Comparison of ENCODE assay signal across 12 cellular contexts in the genomic region with DNA sequence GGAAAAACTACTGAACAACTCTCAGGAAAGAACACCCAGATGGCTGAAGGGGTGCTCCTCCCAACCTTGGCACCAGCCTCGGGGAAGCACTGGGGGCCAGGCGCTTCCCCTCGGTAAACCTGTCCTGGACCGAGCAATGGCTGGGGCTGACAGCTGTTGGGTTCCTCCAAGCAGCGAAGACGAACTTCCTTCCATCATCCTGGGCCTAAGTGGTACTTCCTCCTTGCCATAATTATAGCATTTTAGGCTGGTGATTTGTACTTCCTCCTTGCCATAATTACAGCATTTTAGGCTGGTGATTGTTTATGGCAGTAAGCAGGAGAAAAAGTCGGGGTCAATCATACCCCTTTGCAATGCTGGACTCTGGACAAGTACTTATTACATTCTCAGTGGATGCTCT.
DNase-seq lines count a peak whose midpoint lies in the region; ATAC-seq, FAIRE-seq and TF ChIP-seq lines count a peak whose summit lies in the region.
"Had no signal": no experiment of that assay in that cellular context is flagged by ENCODE, and none has a peak within 500 bp of the region (broad histone marks: within the 10 kb centered on the region; RNA-seq: fewer than 3 reads in every experiment).

No MANE protein-coding gene starts in this region.

- no peak for ATAC-seq in activated CD4-positive, CD25-positive, alpha-beta regulatory T cell treated with anti-CD3 and anti-CD28 coated beads, Interleukin-2, amount 50 U/mL, for 24 hours
- ATAC-seq: PC-3 had no signal

- DNase-seq in T-helper 2 cell treated with Interferon-gamma antibody and Interleukin-4, amounts not matched to agents 5 μg/mL and 100 μg/mL, for 36 hours (ENCODE audit: low spot score): no peak
- DNase-seq in T-helper 2 cell (no peak), NOMO-1 (lab: John Stamatoyannopoulos, UW; ENCODE audit: unreplicated experiment in 2 of 2) (peak; percentile 90 to 92), H1 (ENCODE audit: low read depth in 1 of 2, low spot score in 2 of 2) (no peak), sigmoid colon (no peak), DMS79 (lab: John Stamatoyannopoulos, UW) (no peak)
- DNase-seq in stimulated activated naive CD4-positive, alpha-beta T cell (lab: John Stamatoyannopoulos, UW): no peak
- DNase-seq: cerebellar nuclear complex, MG63, PC-3 had no signal

- no peak overlapping the region for H3K56ac ChIP-seq in H1 (replicated peaks; ENCODE audit: insufficient read length, low read depth, low read length)

- H3K79me1 ChIP-seq in H1 (ENCODE audit: low read depth, low read length): no peaks in the 10 kb centered on the region

- peaks cover 2% of the 10 kb centered on the region for H3K36me3 Mint-ChIP-seq in T-helper 2 cell treated with Interferon-gamma antibody and Interleukin-4, amounts not matched to agents 5 μg/mL and 100 μg/mL, for 36 hours (ENCODE audit: low read depth)

- H3K27me3 Mint-ChIP-seq in T-helper 2 cell treated with Interferon-gamma antibody and Interleukin-4, amounts not matched to agents 5 μg/mL and 100 μg/mL, for 36 hours (ENCODE audit: low read depth): no peaks in the 10 kb centered on the region

- H2AFZ ChIP-seq in H1 (ENCODE audit: low read length): no peak overlapping the region

- H3K4me3 Mint-ChIP-seq in T-helper 2 cell treated with Interferon-gamma antibody and Interleukin-4, amounts not matched to agents 5 μg/mL and 100 μg/mL, for 36 hours: peak overlapping the region; percentile 27

- H3K9ac ChIP-seq in H1 (replicated peaks in 1 of 4; ENCODE audit: extremely low read depth in 1 of 4, low read depth in 3 of 4, low read length in 3 of 4): no peak overlapping the region

- no peak for TF ChIP-seq RAD21 in H1 (IDR thresholded peaks at IDR 0.05 in 1 of 2, conservative IDR thresholded peaks at IDR 0.05 in 1 of 2; ENCODE audit: low read depth in 2 of 2, low read length in 2 of 2)

- no peak overlapping the region for H4K8ac ChIP-seq in H1 (ENCODE audit: extremely low read depth, insufficient read depth, low read length)

- H3K79me2 ChIP-seq in H1 (ENCODE audit: control insufficient read depth in 1 of 2, insufficient read depth in 2 of 2, low read length in 2 of 2): no peaks in the 10 kb centered on the region

- intact Hi-C loops in sigmoid colon (cut with DNase I): no loop called here

- TF ChIP-seq CTCF in H1 (IDR thresholded peaks at IDR 0.05; ENCODE audit: control extremely low read depth in 1 of 3, insufficient read depth in 1 of 3, low read depth in 1 of 3, low read length in 3 of 3) (no peak), sigmoid colon (IDR thresholded peaks at IDR 0.05) (no peak)

- H3K27ac ChIP-seq in H1 (ENCODE audit: low read depth, low read length) (no peak overlapping the region), sigmoid colon (peak overlapping the region; percentile 16 to 52 (median 47))
- H3K27ac ChIP-seq: prostate gland had no signal

- H3K18ac ChIP-seq in H1 (ENCODE audit: extremely low read depth, low read length): no peak overlapping the region

- H2BK15ac ChIP-seq in H1 (ENCODE audit: low read length): no peak overlapping the region

- H3K9me3 Mint-ChIP-seq in T-helper 2 cell treated with Interferon-gamma antibody and Interleukin-4, amounts not matched to agents 5 μg/mL and 100 μg/mL, for 36 hours: no peaks in the 10 kb centered on the region

- H3K4ac ChIP-seq in H1 (replicated peaks; ENCODE audit: insufficient read length, low read depth, low read length): no peak overlapping the region

- H2BK12ac ChIP-seq in H1 (ENCODE audit: low read depth, low read length): peak overlapping the region; percentile 32; the same call in 1 of the 2 replicates

- H3K4me1 ChIP-seq in H1 (replicated peaks in 1 of 4; ENCODE audit: control insufficient read depth in 3 of 4, insufficient read depth in 4 of 4, low read length in 3 of 4): peaks cover 0 to 2% (median 0%) of the 10 kb centered on the region in 4 experiments; a peak in 1 of 7 replicates
- peaks cover 0 to 3% (median 0%) of the 10 kb centered on the region in 4 donors for H3K4me1 ChIP-seq in sigmoid colon
- H3K4me1 ChIP-seq: prostate gland had no signal

- no peak for TF ChIP-seq POLR2A in H1 (IDR thresholded peaks at IDR 0.05; ENCODE audit: control extremely low read depth in 1 of 2, low read depth in 2 of 2, low read length in 2 of 2)
- no peak for TF ChIP-seq POLR2A in sigmoid colon (IDR thresholded peaks at IDR 0.05)

- peaks cover 0 to 2% (median 0%) of the 10 kb centered on the region in 4 experiments; a peak in 1 of 7 replicates for H3K27me3 ChIP-seq in H1 (replicated peaks in 1 of 4; ENCODE audit: control insufficient read depth in 3 of 4, extremely low read depth in 1 of 4, insufficient read depth in 3 of 4, low read length in 3 of 4)
- H3K27me3 ChIP-seq in sigmoid colon: no peaks in the 10 kb centered on the region
- H3K27me3 ChIP-seq: MG63 had no signal

- peak overlapping the region; percentile 87 for H3K27ac Mint-ChIP-seq in T-helper 2 cell treated with Interferon-gamma antibody and Interleukin-4, amounts not matched to agents 5 μg/mL and 100 μg/mL, for 36 hours

- H3K9me3 ChIP-seq in H1 (ENCODE audit: insufficient read depth in 2 of 2, low read depth in 1 of 2, low read length in 1 of 2): no peaks in the 10 kb centered on the region; a peak in 1 of 4 replicates
- H3K9me3 ChIP-seq in sigmoid colon: no peaks in the 10 kb centered on the region
- H3K9me3 ChIP-seq: MG63, prostate gland had no signal

- POLR2A ChIA-PET in H1 (lab: Charles Lee; ENCODE audit: partially characterized antibody): no interaction called here

- H2BK5ac ChIP-seq in H1 (ENCODE audit: low read depth, low read length): no peak overlapping the region

- H3K23ac ChIP-seq in H1 (ENCODE audit: insufficient read length): no peak overlapping the region

- H3K4me2 ChIP-seq in H1 (ENCODE audit: insufficient read depth in 1 of 2, low read depth in 2 of 2, low read length in 2 of 2): no peak overlapping the region

- H3K4me3 ChIP-seq in H1 (ENCODE audit: extremely low read depth in 1 of 4, insufficient read depth in 2 of 4, low read depth in 3 of 4, low read length in 4 of 4) (no peak overlapping the region), sigmoid colon (no peak overlapping the region)
- H3K4me3 ChIP-seq: MG63, prostate gland had no signal

- H2BK120ac ChIP-seq in H1 (replicated peaks; ENCODE audit: low read depth, low read length): no peak overlapping the region

- H3K14ac ChIP-seq in H1 (ENCODE audit: insufficient read length): no peak overlapping the region

- peaks cover 0 to 3% of the 10 kb centered on the region in 2 experiments for H4K20me1 ChIP-seq in H1 (replicated peaks in 1 of 2; ENCODE audit: control insufficient read depth in 1 of 2, insufficient read depth in 2 of 2, low read length in 2 of 2)

- H3K4me1 Mint-ChIP-seq in T-helper 2 cell treated with Interferon-gamma antibody and Interleukin-4, amounts not matched to agents 5 μg/mL and 100 μg/mL, for 36 hours (ENCODE audit: low read depth): peaks cover 30% of the 10 kb centered on the region

- no peaks in the 10 kb centered on the region for H3K36me3 ChIP-seq in H1 (ENCODE audit: control insufficient read depth in 2 of 4, insufficient read depth in 4 of 4, low read length in 3 of 4)
- H3K36me3 ChIP-seq in sigmoid colon: peaks cover 0 to 40% (median 22%) of the 10 kb centered on the region in 4 donors
- H3K36me3 ChIP-seq: prostate gland had no signal

- peak overlapping the region; percentile 53 for H4K91ac ChIP-seq in H1 (replicated peaks; ENCODE audit: insufficient read length, low read length)

- CTCF ChIA-PET in H1 (lab: Charles Lee; ENCODE audit: partially characterized antibody): interaction anchor here (0.6 kb wide), 1 partner anchor 115 kb away, joined by 3 read pairs; no protein-coding TSS in a partner anchor

- WGBS in H1 (ENCODE audit: extremely low coverage in 1 of 2, insufficient coverage in 1 of 2, insufficient read length in 1 of 2, insufficient replicate concordance in 2 of 2, low coverage in 1 of 2, low lambda C conversion rate in 2 of 2, missing lambda C conversion rate in 1 of 2), 2 experiments: 82% methylated on average over 7 of the region's 7 CpGs; no CpG with 5 or more reads in 1 of the 2 experiments
- WGBS in sigmoid colon, 2 donors: 42 to 43% methylated on average over 7 of the region's 7 CpGs

- H2BK20ac ChIP-seq in H1 (ENCODE audit: low read length): peak overlapping the region; percentile 56; the same call in 1 of the 2 replicates

- H4K5ac ChIP-seq in H1 (ENCODE audit: insufficient read length, low read depth, low read length): no peak overlapping the region

- FAIRE-seq in H1 (lab: Jason Lieb, UNC): no peak

- no peak for TF ChIP-seq EP300 in H1 (IDR thresholded peaks at IDR 0.05; ENCODE audit: borderline replicate concordance in 1 of 2, low read depth in 2 of 2, low read length in 2 of 2)
- TF ChIP-seq EP300 in sigmoid colon (IDR thresholded peaks at IDR 0.05): no peak

- H2AK5ac ChIP-seq in H1 (ENCODE audit: low read depth, low read length): no peak overlapping the region

- no peaks in the 10 kb centered on the region for H3K23me2 ChIP-seq in H1 (ENCODE audit: low read depth, low read length)

TF ChIP-seq in H1, 55 proteins besides CTCF, POLR2A, EP300 and RAD21:
- TF ChIP-seq CTBP2 (IDR thresholded peaks at IDR 0.05; ENCODE audit: borderline replicate concordance, insufficient read depth, insufficient read length, low read length): no peak
- no peak for TF ChIP-seq CBX5 (IDR thresholded peaks at IDR 0.05; ENCODE audit: low read depth, low read length)
- TF ChIP-seq CHD2 (IDR thresholded peaks at IDR 0.05; ENCODE audit: low read length): no peak
- TF ChIP-seq BCL11A (IDR thresholded peaks at IDR 0.05; ENCODE audit: low read depth in 2 of 2, low read length in 2 of 2): no peak
- no peak for TF ChIP-seq RXRA (IDR thresholded peaks at IDR 0.05; ENCODE audit: insufficient read depth, low read depth, low read length)

Comparison
In these comparisons a context has a peak if more than half of its experiments do, and no peak if none do; other contexts are left out.
1. DNase-seq: peak in NOMO-1 (2 of 2); none in T-helper 2 cell treated with Interferon-gamma antibody and Interleukin-4, amounts not matched to agents 5 μg/mL and 100 μg/mL, for 36 hours (single experiment), T-helper 2 cell (0 of 5), H1 (0 of 2), sigmoid colon (single experiment), DMS79 (single experiment) and stimulated activated naive CD4-positive, alpha-beta T cell (0 of 6).